Comparison of ENCODE assay signal across 16 cellular contexts in genomic region chr16:72946063-72946462, GRCh38.
DNase-seq lines count a peak whose midpoint lies in the region; TF ChIP-seq lines count a peak whose summit lies in the region.
"Had no signal": no experiment of that assay in that cellular context is flagged by ENCODE, and none has a peak within 500 bp of the region (broad histone marks: within the 10 kb centered on the region; RNA-seq: fewer than 3 reads in every experiment).

No MANE protein-coding gene starts in this region.

- DNase-seq in adrenal gland (no peak), chondrocyte (ENCODE audit: low spot score) (no peak), mesothelial cell of epicardium (ENCODE audit: low spot score in 2 of 2, unreplicated experiment in 2 of 2) (no peak), sigmoid colon (peak; percentile 39), AG08395 (ENCODE audit: low spot score) (no peak), NCI-H510A (lab: John Stamatoyannopoulos, UW) (no peak), caudate nucleus (lab: John Stamatoyannopoulos, UW) (no peak), NCI-H1930 (lab: John Stamatoyannopoulos, UW) (no peak)
- DNase-seq: CD4-positive, alpha-beta T cell; DMS79; HCEC 1CT; NCI-H1417; NCI-H2029 treated with DMSO at 0.1 percent for 48 hours; NCI-H510A treated with DMSO at 0.1 percent for 48 hours had no signal

- intact Hi-C loops in adrenal gland (cut with DNase I) (no loop called here), sigmoid colon (cut with DNase I) (no loop called here)

- H3K4me3 ChIP-seq in adrenal gland (no peak overlapping the region), sigmoid colon (no peak overlapping the region)

- no peak for TF ChIP-seq EP300 in sigmoid colon (IDR thresholded peaks at IDR 0.05)

- H3K9me3 Mint-ChIP-seq in chondrocyte (ENCODE audit: low read depth), result no peaks in the 10 kb centered on the region
- no peaks in the 10 kb centered on the region for H3K9me3 Mint-ChIP-seq in mesothelial cell of epicardium
- H3K9me3 Mint-ChIP-seq: CD4-positive, alpha-beta T cell; IgD-negative memory B cell had no signal

- no peaks in the 10 kb centered on the region for H3K27me3 ChIP-seq in adrenal gland
- H3K27me3 ChIP-seq in sigmoid colon, result no peaks in the 10 kb centered on the region

- H3K4me1 ChIP-seq in adrenal gland (replicated peaks in 1 of 2) (peaks cover 25 to 30% of the 10 kb centered on the region in 2 donors), sigmoid colon (peaks cover 0 to 37% (median 32%) of the 10 kb centered on the region in 4 donors)

- 75 to 82% (median 80%) methylated on average over 3 of the region's 3 CpGs for WGBS in adrenal gland, 4 donors
- 88 to 94% methylated on average over 3 of the region's 3 CpGs for WGBS in sigmoid colon, 2 donors

- no peak for TF ChIP-seq CTCF in adrenal gland (IDR thresholded peaks at IDR 0.05)
- TF ChIP-seq CTCF in chondrocyte (IDR thresholded peaks at IDR 0.05), result no peak
- TF ChIP-seq CTCF in mesothelial cell of epicardium (IDR thresholded peaks at IDR 0.05; ENCODE audit: unreplicated experiment), result no peak
- no peak for TF ChIP-seq CTCF in sigmoid colon (IDR thresholded peaks at IDR 0.05)

- no peak overlapping the region for H3K4me3 Mint-ChIP-seq in chondrocyte (ENCODE audit: unreplicated experiment)
- peak overlapping the region; percentile 11 for H3K4me3 Mint-ChIP-seq in mesothelial cell of epicardium
- H3K4me3 Mint-ChIP-seq: B cell; CD4-positive, alpha-beta T cell had no signal

- H3K36me3 ChIP-seq in adrenal gland (replicated peaks in 1 of 2), result peaks cover 0 to 8% of the 10 kb centered on the region in 2 donors
- peaks cover 6 to 18% (median 7%) of the 10 kb centered on the region in 4 donors for H3K36me3 ChIP-seq in sigmoid colon

- H3K27ac ChIP-seq in adrenal gland (peak overlapping the region; percentile 72 to 93 (median 91)), sigmoid colon (peak overlapping the region in 2 of 4 donors; percentile 58 to 63), caudate nucleus (ENCODE audit: low read depth, low read length) (no peak overlapping the region)

- TF ChIP-seq POLR2A in adrenal gland (IDR thresholded peaks at IDR 0.05) (no peak), sigmoid colon (IDR thresholded peaks at IDR 0.05) (no peak)

- peaks cover 74% of the 10 kb centered on the region for H3K4me1 Mint-ChIP-seq in chondrocyte (ENCODE audit: low read depth)
- peaks cover 51% of the 10 kb centered on the region for H3K4me1 Mint-ChIP-seq in mesothelial cell of epicardium
- H3K4me1 Mint-ChIP-seq: B cell, IgD-negative memory B cell had no signal

- H3K27ac Mint-ChIP-seq in chondrocyte (ENCODE audit: unreplicated experiment) (peak overlapping the region; percentile 95), mesothelial cell of epicardium (peak overlapping the region; percentile 97)
- H3K27ac Mint-ChIP-seq: B cell; CD4-positive, alpha-beta T cell; IgD-negative memory B cell had no signal

- peaks cover 35% of the 10 kb centered on the region for H3K36me3 Mint-ChIP-seq in chondrocyte (ENCODE audit: low read depth)
- peaks cover 30% of the 10 kb centered on the region for H3K36me3 Mint-ChIP-seq in mesothelial cell of epicardium

- no peaks in the 10 kb centered on the region for H3K9me3 ChIP-seq in adrenal gland (replicated peaks in 1 of 3)
- H3K9me3 ChIP-seq in sigmoid colon, result no peaks in the 10 kb centered on the region

- H3K27me3 Mint-ChIP-seq in chondrocyte (ENCODE audit: low read depth) (no peaks in the 10 kb centered on the region), mesothelial cell of epicardium (ENCODE audit: low read depth) (no peaks in the 10 kb centered on the region)
- H3K27me3 Mint-ChIP-seq: B cell; CD4-positive, alpha-beta T cell; IgD-negative memory B cell had no signal
